In the genomic region with DNA sequence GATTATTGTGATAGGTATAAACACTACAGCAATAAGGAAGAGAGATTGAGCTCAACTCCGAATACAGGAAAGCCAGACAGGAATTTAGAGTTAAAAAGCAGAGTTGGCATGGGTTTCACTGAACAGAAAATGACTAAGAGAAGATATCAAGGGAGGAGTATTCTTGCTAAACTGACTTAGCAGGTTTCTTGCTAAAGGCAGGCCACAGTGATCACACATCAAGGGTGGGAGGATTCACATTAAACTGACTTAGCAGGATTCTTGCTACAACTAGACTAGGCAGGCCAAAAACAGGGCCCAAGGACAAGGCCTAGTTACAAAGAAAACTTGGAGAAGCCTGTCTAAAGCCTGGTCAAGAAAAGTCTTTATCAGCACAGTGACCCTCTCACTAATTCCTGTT, we compare ENCODE assay signal across 14 cellular contexts.
"Had no signal": no experiment of that assay in that cellular context is flagged by ENCODE, and none has a peak within 500 bp of the region (broad histone marks: within the 10 kb centered on the region; RNA-seq: fewer than 3 reads in every experiment).

No MANE protein-coding gene starts in this region.

- H3K9me3 ChIP-seq: colonic mucosa, gastrocnemius medialis, heart left ventricle had no signal

- H3K4me1 ChIP-seq: colonic mucosa, gastrocnemius medialis, heart left ventricle, thyroid gland had no signal

- H3K36me3 ChIP-seq: colonic mucosa, gastrocnemius medialis, heart left ventricle, thyroid gland had no signal

- H3K27ac ChIP-seq: colonic mucosa, gastrocnemius medialis, heart left ventricle, thyroid gland had no signal

- H3K4me3 ChIP-seq: colonic mucosa, gastrocnemius medialis, heart left ventricle, thyroid gland had no signal

- DNase-seq: activated CD4-positive, CD25-positive, alpha-beta regulatory T cell treated with anti-CD3 and anti-CD28 coated beads, Interleukin-2, amount 50 U/mL, for 72 hours; activated naive CD4-positive, alpha-beta T cell treated with anti-CD3 and anti-CD28 coated beads, Interleukin-2, amount 10 ng/mL, durations not matched to agents 7 days and 5 days; activated T-cell treated with anti-CD3 and anti-CD28 coated beads for 4 hours; central memory CD4-positive, alpha-beta T cell; colonic mucosa; gastrocnemius medialis; heart left ventricle; naive thymus-derived CD8-positive, alpha-beta T cell; posterior cingulate gyrus; retina; T-helper 17 cell; thyroid gland had no signal

- ATAC-seq: gastrocnemius medialis; heart left ventricle; left lobe of liver; naive thymus-derived CD8-positive, alpha-beta T cell; stimulated activated memory B cell treated with anti-CD40 and anti-IgM and Interleukin-4, amounts not matched to agents 10 μg/mL and 1 μg/mL and 100 μg/mL, for 72 hours; T-helper 17 cell had no signal

- H3K27me3 ChIP-seq: colonic mucosa, gastrocnemius medialis, heart left ventricle, thyroid gland had no signal
